In genomic region chr2:202529389-202529788, GRCh38 we compare ENCODE assay signal across 14 cellular contexts.
DNase-seq lines count a peak whose midpoint lies in the region; ATAC-seq, FAIRE-seq and TF ChIP-seq lines count a peak whose summit lies in the region.
"Had no signal": no experiment of that assay in that cellular context is flagged by ENCODE, and none has a peak within 500 bp of the region (broad histone marks: within the 10 kb centered on the region; RNA-seq: fewer than 3 reads in every experiment).

No MANE protein-coding gene starts in this region.

- no peak overlapping the region for H3K27ac ChIP-seq in A673 (ENCODE audit: low read depth, low read length, poor library complexity, severe bottlenecking)
- no peak overlapping the region for H3K27ac ChIP-seq in RWPE1

- H3K27me3 ChIP-seq in A673 (replicated peaks; ENCODE audit: insufficient read depth, low read depth, low read length, poor library complexity) = no peaks in the 10 kb centered on the region

- FAIRE-seq in GM12891 (lab: Jason Lieb, UNC) = no peak
- FAIRE-seq: HepG2 had no signal

- no peak overlapping the region for H3K4me3 ChIP-seq in A673 (ENCODE audit: low read depth, low read length, poor library complexity, severe bottlenecking)

- no TSS peak for BruUV-seq in A673 (replicated peaks; lab: Mats Ljungman, UMichigan)

- H3K36me3 ChIP-seq in A673 (ENCODE audit: insufficient read depth, low read length, poor library complexity, severe bottlenecking) = no peaks in the 10 kb centered on the region

- no peaks in the 10 kb centered on the region for H3K9me3 ChIP-seq in A673 (ENCODE audit: low read depth, low read length, poor library complexity, severe bottlenecking)

- CTCF ChIA-PET in A673 (lab: Charles Lee) = no interaction called here
- CTCF ChIA-PET in RWPE1 (lab: Yijun Ruan, JAX) = interaction anchor here (0.6 to 0.7 kb wide), 2 partner anchors 522 to 563 kb away, joined by 3 read pairs; no protein-coding TSS in a partner anchor

- DNase-seq in A673 (ENCODE audit: low spot score) (peak; percentile 7), GM12891 (ENCODE audit: insufficient read length, low spot score) (no peak), foreskin melanocyte (peak; percentile 22), RWPE1 (ENCODE audit: low spot score) (no peak), SHP77 (lab: John Stamatoyannopoulos, UW) (no peak), cerebellar nuclear complex (lab: John Stamatoyannopoulos, UW) (no peak), NCI-H187 treated with DMSO at 0.1 percent for 48 hours (lab: John Stamatoyannopoulos, UW) (no peak)
- DNase-seq: activated T-cell treated with anti-CD3 and anti-CD28 coated beads, Interleukin-2, amount 50 U/mL, for 1 hour; effector memory CD8-positive, alpha-beta T cell; hippocampal formation; NCI-H82; nucleus accumbens had no signal

- intact Hi-C loops in A673 (cut with micrococcal nuclease; ENCODE audit: unreplicated experiment) = no loop called here

- POLR2A ChIA-PET in A673 (lab: Charles Lee; ENCODE audit: low non-redundant PET) = no interaction called here
- POLR2A ChIA-PET in RWPE1 (lab: Yijun Ruan, JAX; ENCODE audit: low non-redundant PET) = no interaction called here

- peak; percentile 57 for ATAC-seq in SK-N-SH treated with all-trans-retinoic acid at 6 μM for 48 hours
- ATAC-seq: effector memory CD8-positive, alpha-beta T cell; HepG2 had no signal

- H3K4me1 ChIP-seq in A673 (ENCODE audit: insufficient read depth, low read length, poor library complexity, severe bottlenecking) = peaks cover 7% of the 10 kb centered on the region

- TF ChIP-seq POLR2A in GM12891 (IDR thresholded peaks at IDR 0.05; ENCODE audit: low read depth, low read length) = no peak

- TF ChIP-seq CTCF in A673 (conservative IDR thresholded peaks at IDR 0.05; ENCODE audit: low read depth, low read length) (no peak), RWPE1 (conservative IDR thresholded peaks at IDR 0.05; ENCODE audit: low read depth) (no peak)

TF ChIP-seq in GM12891, 5 proteins besides CTCF, POLR2A, EP300 and RAD21:
- TF ChIP-seq TAF1 (IDR thresholded peaks at IDR 0.05; ENCODE audit: low read depth, low read length) (no peak), POU2F2 (IDR thresholded peaks at IDR 0.05; ENCODE audit: low read depth, low read length) (no peak), SPI1 (IDR thresholded peaks at IDR 0.05; ENCODE audit: low read depth, low read length) (peak; percentile 53; the same call in 1 of the 2 replicates), POLR2AphosphoS5 (IDR thresholded peaks at IDR 0.05; ENCODE audit: low read depth, low read length) (no peak)

TF ChIP-seq in SK-N-SH treated with all-trans-retinoic acid at 6 μM for 48 hours, 23 proteins besides CTCF, POLR2A, EP300 and RAD21:
- TF ChIP-seq ZNF565 (CRISPR knock-in tag; conservative IDR thresholded peaks at IDR 0.05; ENCODE audit: low read depth) (no peak), ISL1 (CRISPR knock-in tag; IDR thresholded peaks at IDR 0.05) (no peak), TCF4 (CRISPR knock-in tag; IDR thresholded peaks at IDR 0.05; ENCODE audit: borderline replicate concordance) (no peak), POU6F1 (CRISPR knock-in tag; IDR thresholded peaks at IDR 0.05; ENCODE audit: borderline replicate concordance, low read depth) (no peak), ESRRG (CRISPR knock-in tag; IDR thresholded peaks at IDR 0.05) (no peak), GLIS3 (CRISPR knock-in tag; IDR thresholded peaks at IDR 0.05) (no peak), OSR1 (CRISPR knock-in tag; IDR thresholded peaks at IDR 0.05) (no peak), CSDC2 (CRISPR knock-in tag; IDR thresholded peaks at IDR 0.05) (no peak), RARB (CRISPR knock-in tag; IDR thresholded peaks at IDR 0.05) (no peak), ARNTL (CRISPR knock-in tag; IDR thresholded peaks at IDR 0.05; ENCODE audit: borderline replicate concordance, low read depth) (no peak), ZC3H10 (CRISPR knock-in tag; IDR thresholded peaks at IDR 0.05) (no peak)
- TF ChIP-seq, protein P1, sequence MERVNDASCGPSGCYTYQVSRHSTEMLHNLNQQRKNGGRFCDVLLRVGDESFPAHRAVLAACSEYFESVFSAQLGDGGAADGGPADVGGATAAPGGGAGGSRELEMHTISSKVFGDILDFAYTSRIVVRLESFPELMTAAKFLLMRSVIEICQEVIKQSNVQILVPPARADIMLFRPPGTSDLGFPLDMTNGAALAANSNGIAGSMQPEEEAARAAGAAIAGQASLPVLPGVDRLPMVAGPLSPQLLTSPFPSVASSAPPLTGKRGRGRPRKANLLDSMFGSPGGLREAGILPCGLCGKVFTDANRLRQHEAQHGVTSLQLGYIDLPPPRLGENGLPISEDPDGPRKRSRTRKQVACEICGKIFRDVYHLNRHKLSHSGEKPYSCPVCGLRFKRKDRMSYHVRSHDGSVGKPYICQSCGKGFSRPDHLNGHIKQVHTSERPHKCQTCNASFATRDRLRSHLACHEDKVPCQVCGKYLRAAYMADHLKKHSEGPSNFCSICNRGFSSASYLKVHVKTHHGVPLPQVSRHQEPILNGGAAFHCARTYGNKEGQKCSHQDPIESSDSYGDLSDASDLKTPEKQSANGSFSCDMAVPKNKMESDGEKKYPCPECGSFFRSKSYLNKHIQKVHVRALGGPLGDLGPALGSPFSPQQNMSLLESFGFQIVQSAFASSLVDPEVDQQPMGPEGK (CRISPR knock-in tag; IDR thresholded peaks at IDR 0.05; ENCODE audit: borderline replicate concordance) = no peak
- TF ChIP-seq, protein P2, sequence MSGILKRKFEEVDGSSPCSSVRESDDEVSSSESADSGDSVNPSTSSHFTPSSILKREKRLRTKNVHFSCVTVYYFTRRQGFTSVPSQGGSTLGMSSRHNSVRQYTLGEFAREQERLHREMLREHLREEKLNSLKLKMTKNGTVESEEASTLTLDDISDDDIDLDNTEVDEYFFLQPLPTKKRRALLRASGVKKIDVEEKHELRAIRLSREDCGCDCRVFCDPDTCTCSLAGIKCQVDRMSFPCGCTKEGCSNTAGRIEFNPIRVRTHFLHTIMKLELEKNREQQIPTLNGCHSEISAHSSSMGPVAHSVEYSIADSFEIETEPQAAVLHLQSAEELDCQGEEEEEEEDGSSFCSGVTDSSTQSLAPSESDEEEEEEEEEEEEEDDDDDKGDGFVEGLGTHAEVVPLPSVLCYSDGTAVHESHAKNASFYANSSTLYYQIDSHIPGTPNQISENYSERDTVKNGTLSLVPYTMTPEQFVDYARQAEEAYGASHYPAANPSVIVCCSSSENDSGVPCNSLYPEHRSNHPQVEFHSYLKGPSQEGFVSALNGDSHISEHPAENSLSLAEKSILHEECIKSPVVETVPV (CRISPR knock-in tag; IDR thresholded peaks at IDR 0.05) = no peak

Comparison
In these comparisons a context has a peak if more than half of its experiments do, and no peak if none do; other contexts are left out.
1. DNase-seq: peak in A673 (single experiment) and foreskin melanocyte (single experiment); none in GM12891 (single experiment), RWPE1 (single experiment), SHP77 (0 of 2), cerebellar nuclear complex (0 of 2) and NCI-H187 treated with DMSO at 0.1 percent for 48 hours (single experiment).